Comparison of ENCODE assay signal across 1 cellular context in the genomic region with DNA sequence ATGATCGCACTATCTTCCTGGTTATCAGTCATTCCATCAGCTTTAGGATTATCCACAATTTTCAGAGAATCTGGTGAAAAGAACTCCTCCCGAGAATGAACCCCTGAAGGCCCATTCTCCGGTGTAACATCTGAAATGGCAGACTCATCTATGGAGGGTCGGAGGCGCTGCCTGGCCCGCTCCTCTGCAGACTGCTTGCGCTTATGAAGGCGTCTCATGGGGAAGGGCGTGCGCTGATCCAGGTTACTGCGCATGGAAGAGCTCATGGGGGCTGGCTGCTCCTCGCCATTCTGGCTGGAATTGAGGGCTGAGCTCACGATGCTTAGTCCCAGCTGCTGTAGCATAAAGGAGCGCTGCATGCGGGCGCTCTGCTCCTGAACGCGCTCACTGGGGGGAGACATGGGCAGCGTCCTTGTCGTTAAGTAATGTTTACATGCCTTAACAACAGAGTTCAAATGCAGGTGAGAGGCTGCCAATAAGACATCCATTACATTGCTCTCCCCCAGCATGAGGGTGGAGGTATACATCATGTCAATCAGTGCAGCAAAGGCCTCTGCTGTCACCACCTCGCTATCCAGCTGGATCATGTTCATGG.
TF ChIP-seq lines count a peak whose summit lies in the region.

No MANE protein-coding gene starts in this region.

TF ChIP-seq in WTC11, 78 proteins besides CTCF, POLR2A, EP300 and RAD21 (continued from another document):
- TF ChIP-seq, protein P1, sequence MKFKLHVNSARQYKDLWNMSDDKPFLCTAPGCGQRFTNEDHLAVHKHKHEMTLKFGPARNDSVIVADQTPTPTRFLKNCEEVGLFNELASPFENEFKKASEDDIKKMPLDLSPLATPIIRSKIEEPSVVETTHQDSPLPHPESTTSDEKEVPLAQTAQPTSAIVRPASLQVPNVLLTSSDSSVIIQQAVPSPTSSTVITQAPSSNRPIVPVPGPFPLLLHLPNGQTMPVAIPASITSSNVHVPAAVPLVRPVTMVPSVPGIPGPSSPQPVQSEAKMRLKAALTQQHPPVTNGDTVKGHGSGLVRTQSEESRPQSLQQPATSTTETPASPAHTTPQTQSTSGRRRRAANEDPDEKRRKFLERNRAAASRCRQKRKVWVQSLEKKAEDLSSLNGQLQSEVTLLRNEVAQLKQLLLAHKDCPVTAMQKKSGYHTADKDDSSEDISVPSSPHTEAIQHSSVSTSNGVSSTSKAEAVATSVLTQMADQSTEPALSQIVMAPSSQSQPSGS (CRISPR knock-in tag; IDR thresholded peaks at IDR 0.05; ENCODE audit: borderline replicate concordance, low read depth): no peak
- TF ChIP-seq MYBL2 (CRISPR knock-in tag; IDR thresholded peaks at IDR 0.05) (no peak), ZNF263 (CRISPR knock-in tag; IDR thresholded peaks at IDR 0.05; ENCODE audit: low read depth) (no peak), PRRX2 (CRISPR knock-in tag; IDR thresholded peaks at IDR 0.05) (no peak)
- TF ChIP-seq, protein P2, sequence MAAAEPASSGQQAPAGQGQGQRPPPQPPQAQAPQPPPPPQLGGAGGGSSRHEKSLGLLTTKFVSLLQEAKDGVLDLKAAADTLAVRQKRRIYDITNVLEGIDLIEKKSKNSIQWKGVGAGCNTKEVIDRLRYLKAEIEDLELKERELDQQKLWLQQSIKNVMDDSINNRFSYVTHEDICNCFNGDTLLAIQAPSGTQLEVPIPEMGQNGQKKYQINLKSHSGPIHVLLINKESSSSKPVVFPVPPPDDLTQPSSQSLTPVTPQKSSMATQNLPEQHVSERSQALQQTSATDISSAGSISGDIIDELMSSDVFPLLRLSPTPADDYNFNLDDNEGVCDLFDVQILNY (CRISPR knock-in tag; IDR thresholded peaks at IDR 0.05): no peak
- TF ChIP-seq, protein P3, sequence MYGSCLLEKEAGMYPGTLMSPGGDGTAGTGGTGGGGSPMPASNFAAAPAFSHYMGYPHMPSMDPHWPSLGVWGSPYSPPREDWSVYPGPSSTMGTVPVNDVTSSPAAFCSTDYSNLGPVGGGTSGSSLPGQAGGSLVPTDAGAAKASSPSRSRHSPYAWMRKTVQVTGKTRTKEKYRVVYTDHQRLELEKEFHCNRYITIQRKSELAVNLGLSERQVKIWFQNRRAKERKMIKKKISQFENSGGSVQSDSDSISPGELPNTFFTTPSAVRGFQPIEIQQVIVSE (CRISPR knock-in tag; IDR thresholded peaks at IDR 0.05; ENCODE audit: borderline replicate concordance): no peak
- TF ChIP-seq, protein P4, sequence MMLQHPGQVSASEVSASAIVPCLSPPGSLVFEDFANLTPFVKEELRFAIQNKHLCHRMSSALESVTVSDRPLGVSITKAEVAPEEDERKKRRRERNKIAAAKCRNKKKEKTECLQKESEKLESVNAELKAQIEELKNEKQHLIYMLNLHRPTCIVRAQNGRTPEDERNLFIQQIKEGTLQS (CRISPR knock-in tag; conservative IDR thresholded peaks at IDR 0.05): no peak
- TF ChIP-seq, protein P5, sequence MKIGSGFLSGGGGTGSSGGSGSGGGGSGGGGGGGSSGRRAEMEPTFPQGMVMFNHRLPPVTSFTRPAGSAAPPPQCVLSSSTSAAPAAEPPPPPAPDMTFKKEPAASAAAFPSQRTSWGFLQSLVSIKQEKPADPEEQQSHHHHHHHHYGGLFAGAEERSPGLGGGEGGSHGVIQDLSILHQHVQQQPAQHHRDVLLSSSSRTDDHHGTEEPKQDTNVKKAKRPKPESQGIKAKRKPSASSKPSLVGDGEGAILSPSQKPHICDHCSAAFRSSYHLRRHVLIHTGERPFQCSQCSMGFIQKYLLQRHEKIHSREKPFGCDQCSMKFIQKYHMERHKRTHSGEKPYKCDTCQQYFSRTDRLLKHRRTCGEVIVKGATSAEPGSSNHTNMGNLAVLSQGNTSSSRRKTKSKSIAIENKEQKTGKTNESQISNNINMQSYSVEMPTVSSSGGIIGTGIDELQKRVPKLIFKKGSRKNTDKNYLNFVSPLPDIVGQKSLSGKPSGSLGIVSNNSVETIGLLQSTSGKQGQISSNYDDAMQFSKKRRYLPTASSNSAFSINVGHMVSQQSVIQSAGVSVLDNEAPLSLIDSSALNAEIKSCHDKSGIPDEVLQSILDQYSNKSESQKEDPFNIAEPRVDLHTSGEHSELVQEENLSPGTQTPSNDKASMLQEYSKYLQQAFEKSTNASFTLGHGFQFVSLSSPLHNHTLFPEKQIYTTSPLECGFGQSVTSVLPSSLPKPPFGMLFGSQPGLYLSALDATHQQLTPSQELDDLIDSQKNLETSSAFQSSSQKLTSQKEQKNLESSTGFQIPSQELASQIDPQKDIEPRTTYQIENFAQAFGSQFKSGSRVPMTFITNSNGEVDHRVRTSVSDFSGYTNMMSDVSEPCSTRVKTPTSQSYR (CRISPR knock-in tag; IDR thresholded peaks at IDR 0.05): no peak
- TF ChIP-seq, protein P6, sequence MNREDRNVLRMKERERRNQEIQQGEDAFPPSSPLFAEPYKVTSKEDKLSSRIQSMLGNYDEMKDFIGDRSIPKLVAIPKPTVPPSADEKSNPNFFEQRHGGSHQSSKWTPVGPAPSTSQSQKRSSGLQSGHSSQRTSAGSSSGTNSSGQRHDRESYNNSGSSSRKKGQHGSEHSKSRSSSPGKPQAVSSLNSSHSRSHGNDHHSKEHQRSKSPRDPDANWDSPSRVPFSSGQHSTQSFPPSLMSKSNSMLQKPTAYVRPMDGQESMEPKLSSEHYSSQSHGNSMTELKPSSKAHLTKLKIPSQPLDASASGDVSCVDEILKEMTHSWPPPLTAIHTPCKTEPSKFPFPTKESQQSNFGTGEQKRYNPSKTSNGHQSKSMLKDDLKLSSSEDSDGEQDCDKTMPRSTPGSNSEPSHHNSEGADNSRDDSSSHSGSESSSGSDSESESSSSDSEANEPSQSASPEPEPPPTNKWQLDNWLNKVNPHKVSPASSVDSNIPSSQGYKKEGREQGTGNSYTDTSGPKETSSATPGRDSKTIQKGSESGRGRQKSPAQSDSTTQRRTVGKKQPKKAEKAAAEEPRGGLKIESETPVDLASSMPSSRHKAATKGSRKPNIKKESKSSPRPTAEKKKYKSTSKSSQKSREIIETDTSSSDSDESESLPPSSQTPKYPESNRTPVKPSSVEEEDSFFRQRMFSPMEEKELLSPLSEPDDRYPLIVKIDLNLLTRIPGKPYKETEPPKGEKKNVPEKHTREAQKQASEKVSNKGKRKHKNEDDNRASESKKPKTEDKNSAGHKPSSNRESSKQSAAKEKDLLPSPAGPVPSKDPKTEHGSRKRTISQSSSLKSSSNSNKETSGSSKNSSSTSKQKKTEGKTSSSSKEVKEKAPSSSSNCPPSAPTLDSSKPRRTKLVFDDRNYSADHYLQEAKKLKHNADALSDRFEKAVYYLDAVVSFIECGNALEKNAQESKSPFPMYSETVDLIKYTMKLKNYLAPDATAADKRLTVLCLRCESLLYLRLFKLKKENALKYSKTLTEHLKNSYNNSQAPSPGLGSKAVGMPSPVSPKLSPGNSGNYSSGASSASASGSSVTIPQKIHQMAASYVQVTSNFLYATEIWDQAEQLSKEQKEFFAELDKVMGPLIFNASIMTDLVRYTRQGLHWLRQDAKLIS (CRISPR knock-in tag; IDR thresholded peaks at IDR 0.05; ENCODE audit: borderline replicate concordance): no peak
